8 cellular contexts compared by ENCODE assay signal in genomic region chr14:53180272-53181221, GRCh38.
DNase-seq lines count a peak whose midpoint lies in the region; ATAC-seq and TF ChIP-seq lines count a peak whose summit lies in the region.

No MANE protein-coding gene starts in this region.

- DNase-seq in GM12865 (ENCODE audit: low read depth), result peak; percentile 86
- DNase-seq in NCI-H82 treated with DMSO at 0.1 percent for 48 hours (lab: John Stamatoyannopoulos, UW; ENCODE audit: unreplicated experiment), result peak; percentile 1
- peak; percentile 36 for DNase-seq in activated naive CD8-positive, alpha-beta T cell treated with anti-CD3 and anti-CD28 coated beads, Interleukin-2, amount 50 U/mL, for 24 hours
- DNase-seq in retinal pigment epithelial cell (ENCODE audit: low read depth), result peak; percentile 0
- DNase-seq in NCI-H2171 treated with DMSO at 0.1 percent for 48 hours (lab: John Stamatoyannopoulos, UW), result no peak
- no peak for DNase-seq in NOMO-1 treated with DMSO at 0.1 percent for 48 hours (lab: John Stamatoyannopoulos, UW; ENCODE audit: unreplicated experiment)
- DNase-seq in NCI-H1417 treated with DMSO at 0.1 percent for 48 hours (lab: John Stamatoyannopoulos, UW), result no peak

- H3K36me3 Mint-ChIP-seq in activated naive CD8-positive, alpha-beta T cell treated with anti-CD3 and anti-CD28 coated beads, Interleukin-2, amount 50 U/mL, for 24 hours (ENCODE audit: low read depth), result peaks cover 4% of the 10 kb centered on the region

- H3K27ac Mint-ChIP-seq in activated naive CD8-positive, alpha-beta T cell treated with anti-CD3 and anti-CD28 coated beads, Interleukin-2, amount 50 U/mL, for 24 hours, result peak overlapping the region; percentile 39

- TF ChIP-seq CTCF in GM12865 (IDR thresholded peaks at IDR 0.05; ENCODE audit: insufficient read depth, low read depth, low read length, missing control alignments) (no peak), retinal pigment epithelial cell (conservative IDR thresholded peaks at IDR 0.05; ENCODE audit: low read depth, low read length) (peak; percentile 22)

- H3K4me3 Mint-ChIP-seq in activated naive CD8-positive, alpha-beta T cell treated with anti-CD3 and anti-CD28 coated beads, Interleukin-2, amount 50 U/mL, for 24 hours, result no peak overlapping the region

- peak; percentile 68 for ATAC-seq in activated naive CD8-positive, alpha-beta T cell treated with anti-CD3 and anti-CD28 coated beads, Interleukin-2, amount 50 U/mL, for 24 hours
- no peak for ATAC-seq in HG03045 (IDR thresholded peaks at IDR 0.05; ENCODE audit: unreplicated experiment)

- peaks cover 29% of the 10 kb centered on the region for H3K4me1 Mint-ChIP-seq in activated naive CD8-positive, alpha-beta T cell treated with anti-CD3 and anti-CD28 coated beads, Interleukin-2, amount 50 U/mL, for 24 hours

- no peaks in the 10 kb centered on the region for H3K27me3 Mint-ChIP-seq in activated naive CD8-positive, alpha-beta T cell treated with anti-CD3 and anti-CD28 coated beads, Interleukin-2, amount 50 U/mL, for 24 hours

- no peak overlapping the region for H3K4me3 ChIP-seq in GM12865 (ENCODE audit: low read depth, low read length)
- H3K4me3 ChIP-seq in retinal pigment epithelial cell (ENCODE audit: low read length), result no peak overlapping the region

- peaks cover 6% of the 10 kb centered on the region for H3K9me3 Mint-ChIP-seq in activated naive CD8-positive, alpha-beta T cell treated with anti-CD3 and anti-CD28 coated beads, Interleukin-2, amount 50 U/mL, for 24 hours

Comparison
In these comparisons a context has a peak if more than half of its experiments do, and no peak if none do; other contexts are left out.
1. DNase-seq: peak in GM12865 (single experiment), NCI-H82 treated with DMSO at 0.1 percent for 48 hours (single experiment), activated naive CD8-positive, alpha-beta T cell treated with anti-CD3 and anti-CD28 coated beads, Interleukin-2, amount 50 U/mL, for 24 hours (single experiment) and retinal pigment epithelial cell (single experiment); none in NCI-H2171 treated with DMSO at 0.1 percent for 48 hours (single experiment), NOMO-1 treated with DMSO at 0.1 percent for 48 hours (single experiment) and NCI-H1417 treated with DMSO at 0.1 percent for 48 hours (single experiment).